8 cellular contexts compared by ENCODE assay signal in genomic region chr3:38648659-38649499, GRCh38. TPM values are rescaled to one million over a fixed set of nuclear protein-coding genes. Genes with fewer than 3 reads are reported as not detected.
DNase-seq lines count a peak whose midpoint lies in the region; ATAC-seq and TF ChIP-seq lines count a peak whose summit lies in the region.

No MANE protein-coding gene starts in this region.

- no peak for TF ChIP-seq CTCF in SK-N-SH (IDR thresholded peaks at IDR 0.05)

- H3K9me2 ChIP-seq in SK-N-SH, result no peaks in the 10 kb centered on the region

- H3K4me3 Mint-ChIP-seq in activated CD4-positive, alpha-beta memory T cell treated with anti-CD3 and anti-CD28 coated beads, Interleukin-2, amount 10 ng/mL, durations not matched to agents 7 days and 5 days, result peak overlapping the region; percentile 48

- H3K36me3 Mint-ChIP-seq in activated CD4-positive, alpha-beta memory T cell treated with anti-CD3 and anti-CD28 coated beads, Interleukin-2, amount 10 ng/mL, durations not matched to agents 7 days and 5 days (ENCODE audit: low read depth), result no peaks in the 10 kb centered on the region

- no peaks in the 10 kb centered on the region for H3K79me2 ChIP-seq in SK-N-SH (ENCODE audit: insufficient read depth)

- no peak for TF ChIP-seq RAD21 in SK-N-SH (IDR thresholded peaks at IDR 0.05; ENCODE audit: low read length)

- H3K9ac ChIP-seq in SK-N-SH (0 out of 2 replicates have a peak overlapping the region, but pooled peaks have one; percentile 18), iPS-20b (ENCODE audit: low read depth, low read length) (peak overlapping the region; percentile 56; the same call in 1 of the 2 replicates), subcutaneous abdominal adipose tissue (ENCODE audit: low read length in 5 of 5) (no peak overlapping the region)

- H3K27ac ChIP-seq in SK-N-SH (ENCODE audit: low read depth in 2 of 2, low read length in 1 of 2), result no peak overlapping the region
- no peak overlapping the region for H3K27ac ChIP-seq in iPS-20b (ENCODE audit: low read length)
- no peak overlapping the region for H3K27ac ChIP-seq in subcutaneous abdominal adipose tissue (ENCODE audit: low read depth, low read length)

- POLR2A ChIA-PET in SK-N-SH (lab: Yijun Ruan, JAX), result no interaction called here
- POLR2A ChIA-PET in activated CD4-positive, alpha-beta memory T cell treated with anti-CD3 and anti-CD28 coated beads, Interleukin-2, amount 10 ng/mL, durations not matched to agents 7 days and 5 days (lab: Charles Lee), result no interaction called here

- H3F3A ChIP-seq in SK-N-SH (replicated peaks; ENCODE audit: insufficient read depth), result no peaks in the 10 kb centered on the region

- peaks cover 7% of the 10 kb centered on the region for H3K4me1 Mint-ChIP-seq in activated CD4-positive, alpha-beta memory T cell treated with anti-CD3 and anti-CD28 coated beads, Interleukin-2, amount 10 ng/mL, durations not matched to agents 7 days and 5 days

- H3K27me3 ChIP-seq in SK-N-SH (ENCODE audit: insufficient read depth) (peaks cover 12% of the 10 kb centered on the region; the same call in 1 of the 2 replicates), iPS-20b (ENCODE audit: insufficient read depth, low read length) (peaks cover 93% of the 10 kb centered on the region), subcutaneous abdominal adipose tissue (ENCODE audit: control insufficient read depth in 5 of 5, insufficient read depth in 4 of 5, low read length in 5 of 5) (peaks cover 11 to 45% (median 38%) of the 10 kb centered on the region in 5 donors)

- CTCF ChIA-PET in SK-N-SH (lab: Yijun Ruan, JAX), result interaction anchor here (1.2 to 3.9 kb wide), 5 partner anchors 20 to 153 kb away, joined by 3 to 38 read pairs (median 4); partner anchors contain the start of gene EXOG
- CTCF ChIA-PET in activated CD4-positive, alpha-beta memory T cell treated with anti-CD3 and anti-CD28 coated beads, Interleukin-2, amount 10 ng/mL, durations not matched to agents 7 days and 5 days (lab: Charles Lee), result interaction anchor here (3.6 kb wide), 1 partner anchor 127 kb away, joined by 21 read pairs; no protein-coding TSS in a partner anchor

- no peaks in the 10 kb centered on the region for H4K20me1 ChIP-seq in SK-N-SH (ENCODE audit: insufficient read depth)

- no peak for TF ChIP-seq EP300 in SK-N-SH (IDR thresholded peaks at IDR 0.05; ENCODE audit: borderline replicate concordance in 1 of 2, low read depth in 1 of 2, low read length in 1 of 2)

- no peak overlapping the region for H3K27ac Mint-ChIP-seq in activated CD4-positive, alpha-beta memory T cell treated with anti-CD3 and anti-CD28 coated beads, Interleukin-2, amount 10 ng/mL, durations not matched to agents 7 days and 5 days

- H3K27me3 Mint-ChIP-seq in activated CD4-positive, alpha-beta memory T cell treated with anti-CD3 and anti-CD28 coated beads, Interleukin-2, amount 10 ng/mL, durations not matched to agents 7 days and 5 days, result peaks cover 19% of the 10 kb centered on the region

- no peaks in the 10 kb centered on the region for H3K9me3 Mint-ChIP-seq in activated CD4-positive, alpha-beta memory T cell treated with anti-CD3 and anti-CD28 coated beads, Interleukin-2, amount 10 ng/mL, durations not matched to agents 7 days and 5 days

- H3K9me3 ChIP-seq in SK-N-SH (no peaks in the 10 kb centered on the region), iPS-20b (ENCODE audit: insufficient read depth, low read depth, low read length) (no peaks in the 10 kb centered on the region), subcutaneous abdominal adipose tissue (ENCODE audit: control insufficient read depth in 5 of 5, low read length in 5 of 5) (peaks cover 0 to 4% (median 0%) of the 10 kb centered on the region in 5 donors)

- DNase-seq in SK-N-SH, result peak; percentile 76
- DNase-seq in activated CD4-positive, alpha-beta memory T cell treated with anti-CD3 and anti-CD28 coated beads, Interleukin-2, amount 10 ng/mL, durations not matched to agents 7 days and 5 days, result no peak

- H3K4me3 ChIP-seq in SK-N-SH (ENCODE audit: low read depth in 2 of 2, low read length in 1 of 2) (peak overlapping the region; percentile 52 to 62), iPS-20b (ENCODE audit: low read length) (peak overlapping the region; percentile 76), subcutaneous abdominal adipose tissue (ENCODE audit: low read depth in 1 of 5, low read length in 5 of 5) (peak overlapping the region in 4 of 5 donors; percentile 36 to 51 (median 40))

- WGBS in SK-N-SH (ENCODE audit: low lambda C conversion rate), result 48% methylated on average over 25 of the region's 56 CpGs

- H3K36me3 ChIP-seq in SK-N-SH (replicated peaks in 1 of 2; ENCODE audit: control insufficient read depth in 1 of 2, insufficient read depth in 2 of 2, low read length in 1 of 2) (no peaks in the 10 kb centered on the region), iPS-20b (ENCODE audit: insufficient read depth, low read depth, low read length) (no peaks in the 10 kb centered on the region), subcutaneous abdominal adipose tissue (ENCODE audit: control insufficient read depth in 5 of 5, insufficient read depth in 5 of 5, low read length in 5 of 5) (no peaks in the 10 kb centered on the region)

- peak overlapping the region; percentile 81; the same call in 1 of the 2 replicates for H2AFZ ChIP-seq in SK-N-SH (ENCODE audit: low read depth)

- ATAC-seq in SK-N-SH treated with all-trans-retinoic acid at 6 μM for 48 hours (no peak), HG03469 (IDR thresholded peaks at IDR 0.05; ENCODE audit: unreplicated experiment) (no peak), HG03571 (IDR thresholded peaks at IDR 0.05; ENCODE audit: unreplicated experiment) (no peak), HG03378 (IDR thresholded peaks at IDR 0.05; ENCODE audit: unreplicated experiment) (no peak)

- H3K4me1 ChIP-seq in SK-N-SH (ENCODE audit: control insufficient read depth in 1 of 2, insufficient read depth in 2 of 2, low read depth in 1 of 2, low read length in 1 of 2), result peaks cover 0 to 15% of the 10 kb centered on the region in 2 experiments; a peak in 1 of 4 replicates
- H3K4me1 ChIP-seq in iPS-20b (ENCODE audit: insufficient read depth, low read length), result no peaks in the 10 kb centered on the region
- peaks cover 3 to 23% (median 14%) of the 10 kb centered on the region in 5 donors for H3K4me1 ChIP-seq in subcutaneous abdominal adipose tissue (ENCODE audit: control insufficient read depth in 5 of 5, insufficient read depth in 5 of 5, low read length in 5 of 5)

- peak overlapping the region; percentile 67 for H3K4me2 ChIP-seq in SK-N-SH

TF ChIP-seq in SK-N-SH, 30 proteins besides CTCF, POLR2A, EP300 and RAD21 (continues in another document):
- no peak for TF ChIP-seq YY1 (IDR thresholded peaks at IDR 0.05; ENCODE audit: low read depth)
- no peak for TF ChIP-seq FOXJ3 (CRISPR knock-in tag; IDR thresholded peaks at IDR 0.05)
- TF ChIP-seq, protein P1, sequence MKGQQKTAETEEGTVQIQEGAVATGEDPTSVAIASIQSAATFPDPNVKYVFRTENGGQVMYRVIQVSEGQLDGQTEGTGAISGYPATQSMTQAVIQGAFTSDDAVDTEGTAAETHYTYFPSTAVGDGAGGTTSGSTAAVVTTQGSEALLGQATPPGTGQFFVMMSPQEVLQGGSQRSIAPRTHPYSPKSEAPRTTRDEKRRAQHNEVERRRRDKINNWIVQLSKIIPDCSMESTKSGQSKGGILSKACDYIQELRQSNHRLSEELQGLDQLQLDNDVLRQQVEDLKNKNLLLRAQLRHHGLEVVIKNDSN (IDR thresholded peaks at IDR 0.05; ENCODE audit: borderline replicate concordance, low read depth), result no peak
- no peak for TF ChIP-seq NFIC (IDR thresholded peaks at IDR 0.05; ENCODE audit: borderline replicate concordance)
- TF ChIP-seq SIN3A (IDR thresholded peaks at IDR 0.05; ENCODE audit: borderline replicate concordance, low read depth, low read length), result no peak

TF ChIP-seq in SK-N-SH treated with all-trans-retinoic acid at 6 μM for 48 hours, 23 proteins besides CTCF, POLR2A, EP300 and RAD21:
- TF ChIP-seq CREB5 (CRISPR knock-in tag; IDR thresholded peaks at IDR 0.05; ENCODE audit: low read depth), result no peak
- TF ChIP-seq OSR1 (CRISPR knock-in tag; IDR thresholded peaks at IDR 0.05), result no peak
- TF ChIP-seq ZFP3 (CRISPR knock-in tag; IDR thresholded peaks at IDR 0.05), result no peak
- no peak for TF ChIP-seq SNAI2 (CRISPR knock-in tag; IDR thresholded peaks at IDR 0.05)
- no peak for TF ChIP-seq TCF4 (CRISPR knock-in tag; IDR thresholded peaks at IDR 0.05; ENCODE audit: borderline replicate concordance)
- TF ChIP-seq, protein P2, sequence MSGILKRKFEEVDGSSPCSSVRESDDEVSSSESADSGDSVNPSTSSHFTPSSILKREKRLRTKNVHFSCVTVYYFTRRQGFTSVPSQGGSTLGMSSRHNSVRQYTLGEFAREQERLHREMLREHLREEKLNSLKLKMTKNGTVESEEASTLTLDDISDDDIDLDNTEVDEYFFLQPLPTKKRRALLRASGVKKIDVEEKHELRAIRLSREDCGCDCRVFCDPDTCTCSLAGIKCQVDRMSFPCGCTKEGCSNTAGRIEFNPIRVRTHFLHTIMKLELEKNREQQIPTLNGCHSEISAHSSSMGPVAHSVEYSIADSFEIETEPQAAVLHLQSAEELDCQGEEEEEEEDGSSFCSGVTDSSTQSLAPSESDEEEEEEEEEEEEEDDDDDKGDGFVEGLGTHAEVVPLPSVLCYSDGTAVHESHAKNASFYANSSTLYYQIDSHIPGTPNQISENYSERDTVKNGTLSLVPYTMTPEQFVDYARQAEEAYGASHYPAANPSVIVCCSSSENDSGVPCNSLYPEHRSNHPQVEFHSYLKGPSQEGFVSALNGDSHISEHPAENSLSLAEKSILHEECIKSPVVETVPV (CRISPR knock-in tag; IDR thresholded peaks at IDR 0.05), result no peak
- no peak for TF ChIP-seq CSDC2 (CRISPR knock-in tag; IDR thresholded peaks at IDR 0.05)

RNA-seq across cellular contexts. Expression of gene SCN5A, which starts 0.6 kb away (rescaled TPM):
- polyA plus RNA-seq in SK-N-SH (2012; rRNA removed), result 0.18 and 0.21 TPM in 2 replicates
- polyA plus RNA-seq in SK-N-SH (2012; cell fraction: cytosol; rRNA removed), result 0.13 and 0.17 TPM in 2 replicates
- polyA plus RNA-seq in SK-N-SH (2012; cell fraction: nucleus; rRNA removed), result 0.42 and 0.48 TPM in 2 replicates
- total RNA-seq in activated CD4-positive, alpha-beta memory T cell treated with anti-CD3 and anti-CD28 coated beads, Interleukin-2, amount 10 ng/mL, durations not matched to agents 7 days and 5 days, result under 1 TPM in 1 of 2 experiments, not detected in 1; 0.10 TPM

Comparison
In these comparisons a context has a peak if more than half of its experiments do, and no peak if none do; other contexts are left out.
1. H3K9ac ChIP-seq: peak in SK-N-SH (single experiment) and iPS-20b (single experiment); none in subcutaneous abdominal adipose tissue (0 of 5).
2. Peak in every context shown above with its lines, with median percentiles within 50 percentile points of each other: H3K4me3 ChIP-seq.